8 cellular contexts compared by ENCODE assay signal in genomic region chr18:3247243-3248061, GRCh38. TPM values are rescaled to one million over a fixed set of nuclear protein-coding genes. Genes with fewer than 3 reads are reported as not detected.
DNase-seq lines count a peak whose midpoint lies in the region; ATAC-seq and TF ChIP-seq lines count a peak whose summit lies in the region.

Gene MYL12A, plus strand, starts transcription at chr18:3247801. Its CDS starts 5,447 bp downstream, at chr18:3253248.

- peaks cover 0 to 53% (median 45%) of the 10 kb centered on the region in 12 donors for H3K4me1 ChIP-seq in heart left ventricle
- peaks cover 36 to 53% (median 41%) of the 10 kb centered on the region in 4 donors for H3K4me1 ChIP-seq in upper lobe of left lung

- in situ Hi-C loops in GM13976 (cut with MboI; ENCODE audit: low sequenced_read_pairs, unreplicated experiment) = loop anchor here (5.0 to 10.0 kb wide), 2 partner anchors 253 to 315 kb away; no protein-coding TSS in a partner anchor

- TF ChIP-seq POLR2A in heart left ventricle (IDR thresholded peaks at IDR 0.05) (peak; percentile 37 to 94), upper lobe of left lung (IDR thresholded peaks at IDR 0.05) (peak in 3 of 4 donors; percentile 85 to 99 (median 92))

- ATAC-seq in HG02870 (IDR thresholded peaks at IDR 0.05; ENCODE audit: unreplicated experiment) = peak; percentile 78
- ATAC-seq in heart left ventricle = peak; percentile 79 to 92 (median 84)
- peak; percentile 95 to 96 for ATAC-seq in upper lobe of left lung (ENCODE audit: low FRiP score in 2 of 2)

- H3K9me3 ChIP-seq in heart left ventricle = no peaks in the 10 kb centered on the region
- H3K9me3 ChIP-seq in upper lobe of left lung = no peaks in the 10 kb centered on the region

- 0 to 1% (median 1%) methylated on average over 48 to 65 of the region's 65 CpGs for WGBS in heart left ventricle, 4 donors
- WGBS in upper lobe of left lung, 2 donors = 0% methylated on average over 32 to 35 of the region's 65 CpGs

- TF ChIP-seq EP300 in upper lobe of left lung (IDR thresholded peaks at IDR 0.05) = peak in 2 of 4 donors; percentile 20 to 63

- H3K27me3 ChIP-seq in heart left ventricle (no peaks in the 10 kb centered on the region), upper lobe of left lung (no peaks in the 10 kb centered on the region)

- DNase-seq in GM13976 (ENCODE audit: low spot score) (peak; percentile 95), NCI-H146 treated with DMSO at 0.1 percent for 48 hours (lab: John Stamatoyannopoulos, UW; ENCODE audit: unreplicated experiment) (peak; percentile 98), amniotic epithelial cell (ENCODE audit: low read depth) (peak; percentile 99), heart left ventricle (peak; percentile 98 to 100 (median 99)), posterior cingulate gyrus (peak; percentile 80 to 99 (median 90)), upper lobe of left lung (peak; percentile 99 to 100)

- H3K27ac ChIP-seq in heart left ventricle (peak within 1 kb of the TSS; percentile 98 to 100 (median 100)), upper lobe of left lung (peak within 1 kb of the TSS; percentile 97 to 100 (median 100))

- H3K4me3 ChIP-seq in heart left ventricle (peak within 1 kb of the TSS; percentile 68 to 98 (median 90)), upper lobe of left lung (peak within 1 kb of the TSS; percentile 73 to 97 (median 90))

- intact Hi-C loops in T-helper 1 cell treated with Interleukin-12 subunit alpha and Interleukin-12 subunit beta and Interleukin-4 antibody, amounts not matched to agents 30 ng/mL and 1 ng/mL, for 36 hours (cut with micrococcal nuclease) = loop anchor here (1.0 kb wide), 12 partner anchors 14 to 1991 kb away; partner anchors contain the start of genes LPIN2, METTL4, NDC80 and SMCHD1
- intact Hi-C loops in heart left ventricle (cut with DNase I) = loop anchor here (2.0 to 10.0 kb wide), 14 partner anchors 29 to 315 kb away; partner anchors contain the start of genes LPIN2 (in 4 of the 10) and MYOM1 (in 2 of the 10)
- intact Hi-C loops in posterior cingulate gyrus (cut with DNase I) = loop anchor here (2.0 to 10.0 kb wide), 5 partner anchors 95 to 483 kb away; no protein-coding TSS in a partner anchor

- H3K36me3 ChIP-seq in heart left ventricle = peaks cover 0 to 16% (median 7%) of the 10 kb centered on the region in 9 donors
- H3K36me3 ChIP-seq in upper lobe of left lung = peaks cover 0 to 15% (median 0%) of the 10 kb centered on the region in 4 donors

- TF ChIP-seq CTCF in GM13976 (IDR thresholded peaks at IDR 0.05; ENCODE audit: borderline replicate concordance, control extremely low read depth, extremely low read depth, insufficient read depth, missing control alignments) (no peak), heart left ventricle (IDR thresholded peaks at IDR 0.05) (no peak), upper lobe of left lung (IDR thresholded peaks at IDR 0.05) (peak in 3 of 6 experiments; percentile 17 to 29 (median 23))

RNA-seq across cellular contexts. Expression of gene MYL12A, which starts in this region (rescaled TPM):
- 692 and 694 TPM in 2 replicates for total RNA-seq in T-helper 1 cell treated with Interleukin-12 subunit alpha and Interleukin-12 subunit beta and Interleukin-4 antibody, amounts not matched to agents 30 ng/mL and 1 ng/mL, for 36 hours
- total RNA-seq in heart left ventricle (1,000 to 10,000 TPM; 1,642 to 7,537 (median 4,549) TPM), upper lobe of left lung (100 to 1,000 TPM; 184 to 702 (median 558) TPM)
- 1,000 to 10,000 TPM; 2,104 to 2,994 TPM for polyA plus RNA-seq in heart left ventricle

Comparison
In these comparisons a context has a peak if more than half of its experiments do, and no peak if none do; other contexts are left out.
1. Peak in every context shown above with its lines: DNase-seq, ATAC-seq, H3K4me3 ChIP-seq and H3K27ac ChIP-seq.